Comparison of ENCODE assay signal across 11 cellular contexts in the genomic region with DNA sequence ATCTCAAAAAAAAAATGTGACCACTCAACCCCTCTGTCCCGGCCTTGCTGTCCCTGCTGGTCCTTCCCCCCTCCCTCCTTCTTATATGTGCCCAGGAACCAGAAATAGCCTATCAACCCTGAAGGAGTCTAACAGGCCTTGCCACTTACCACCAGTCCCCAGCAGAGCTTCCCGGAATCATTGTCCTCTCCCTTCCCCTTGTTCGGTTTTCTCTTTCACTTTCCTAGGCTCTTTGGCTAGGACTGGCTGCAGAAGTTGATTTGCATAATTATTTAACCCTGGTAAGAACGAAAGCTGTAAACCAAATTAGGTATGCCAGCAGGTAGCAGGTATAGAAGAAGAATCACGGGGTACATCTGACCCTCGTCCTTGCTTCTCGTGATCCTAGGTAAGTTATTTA.
DNase-seq lines count a peak whose midpoint lies in the region; ATAC-seq, FAIRE-seq and TF ChIP-seq lines count a peak whose summit lies in the region.
"Had no signal": no experiment of that assay in that cellular context is flagged by ENCODE, and none has a peak within 500 bp of the region (broad histone marks: within the 10 kb centered on the region; RNA-seq: fewer than 3 reads in every experiment).

No MANE protein-coding gene starts in this region.

- H3K56ac ChIP-seq in mesendoderm (ENCODE audit: low read length) = no peak overlapping the region

- peak overlapping the region; percentile 10 for H2AFZ ChIP-seq in OCI-LY3 (ENCODE audit: low read depth, low read length)

- no peak for TF ChIP-seq POLR2A in H54 (IDR thresholded peaks at IDR 0.05; ENCODE audit: low read depth, low read length)

- H3K4me3 ChIP-seq in GM06990 (replicated peaks; ENCODE audit: low read depth, low read length) = no peak overlapping the region
- H3K4me3 ChIP-seq in OCI-LY3 (ENCODE audit: low read length) = peak overlapping the region; percentile 44
- H3K4me3 ChIP-seq in mesendoderm (ENCODE audit: low read length) = no peak overlapping the region

- no peak overlapping the region for H3K23ac ChIP-seq in mesendoderm (ENCODE audit: low read length)

- peak overlapping the region; percentile 16; the same call in 1 of the 2 replicates for H3K9ac ChIP-seq in OCI-LY3 (ENCODE audit: low read length)
- no peak overlapping the region for H3K9ac ChIP-seq in mesendoderm (ENCODE audit: low read length)

- H3K36me3 ChIP-seq in GM06990 (ENCODE audit: control insufficient read depth, insufficient read depth, low read length) (no peaks in the 10 kb centered on the region), OCI-LY3 (replicated peaks; ENCODE audit: low read depth, low read length) (no peaks in the 10 kb centered on the region), mesendoderm (ENCODE audit: control insufficient read depth, insufficient read depth, low read length) (no peaks in the 10 kb centered on the region)

- H2AK5ac ChIP-seq in mesendoderm (ENCODE audit: low read length) = no peak overlapping the region

- H3K27ac ChIP-seq in OCI-LY3 (ENCODE audit: low read length) (peak overlapping the region; percentile 39; the same call in 1 of the 2 replicates), mesendoderm (ENCODE audit: low read depth, low read length) (no peak overlapping the region)

- H3K27me3 ChIP-seq in GM06990 (replicated peaks; ENCODE audit: control insufficient read depth, insufficient read depth, low read length) = no peaks in the 10 kb centered on the region
- H3K27me3 ChIP-seq in OCI-LY3 (ENCODE audit: low read depth, low read length) = no peaks in the 10 kb centered on the region
- H3K27me3 ChIP-seq in mesendoderm (ENCODE audit: insufficient read depth, low read length, poor library complexity) = no peaks in the 10 kb centered on the region

- no peaks in the 10 kb centered on the region for H3K9me3 ChIP-seq in OCI-LY3 (ENCODE audit: insufficient read depth, low read length)

- TF ChIP-seq CTCF in GM06990 (IDR thresholded peaks at IDR 0.05; ENCODE audit: insufficient read depth, low read length, poor library complexity, severe bottlenecking) = no peak
- TF ChIP-seq CTCF in OCI-LY3 (IDR thresholded peaks at IDR 0.05; ENCODE audit: low read depth, low read length) = no peak

- H4K8ac ChIP-seq in mesendoderm (ENCODE audit: low read depth, low read length) = no peak overlapping the region

- peak overlapping the region; percentile 61 for H3K4me2 ChIP-seq in OCI-LY3 (ENCODE audit: low read length)
- no peak overlapping the region for H3K4me2 ChIP-seq in mesendoderm (ENCODE audit: low read length)

- H2BK15ac ChIP-seq in mesendoderm (replicated peaks; ENCODE audit: low read depth) = no peak overlapping the region

- H3K79me2 ChIP-seq in OCI-LY3 (ENCODE audit: low read length) (no peaks in the 10 kb centered on the region), mesendoderm (ENCODE audit: control insufficient read depth, insufficient read depth, low read length) (no peaks in the 10 kb centered on the region)

- ATAC-seq in GM19452 (IDR thresholded peaks at IDR 0.05; ENCODE audit: unreplicated experiment) (peak; percentile 98), HG02973 (IDR thresholded peaks at IDR 0.05; ENCODE audit: unreplicated experiment) (peak; percentile 96)
- ATAC-seq: stimulated activated naive CD8-positive, alpha-beta T cell treated with anti-CD3 and anti-CD28 coated beads, Interleukin-15, Interleukin-2, amounts not matched to agents 100 U/mL and 50 U/mL, for 24 hours had no signal

- WGBS in mesendoderm (ENCODE audit: extremely low coverage, insufficient coverage, low lambda C conversion rate) = no CpG with 5 or more reads among the region's 7 CpGs

- no peak for FAIRE-seq in H54 (lab: Jason Lieb, UNC)

- H3K4ac ChIP-seq in mesendoderm (ENCODE audit: low read depth, low read length) = no peak overlapping the region

- no peak overlapping the region for H2BK120ac ChIP-seq in mesendoderm (ENCODE audit: low read depth, low read length)

- no peaks in the 10 kb centered on the region for H4K20me1 ChIP-seq in OCI-LY3 (ENCODE audit: insufficient read depth, low read length)

- DNase-seq in GM06990 (ENCODE audit: extremely low read depth, insufficient read length) = peak; percentile 35
- no peak for DNase-seq in mesendoderm
- DNase-seq in NCI-H187 treated with DMSO at 0.1 percent for 48 hours (lab: John Stamatoyannopoulos, UW) = no peak
- DNase-seq in H54 (ENCODE audit: insufficient read length, low spot score) = no peak
- no peak for DNase-seq in DMS79 treated with DMSO at 0.1 percent for 48 hours (lab: John Stamatoyannopoulos, UW)
- DNase-seq: glutamatergic neuron; NCI-H446 treated with DMSO at 0.1 percent for 48 hours; stimulated activated naive CD8-positive, alpha-beta T cell treated with anti-CD3 and anti-CD28 coated beads, Interleukin-15, Interleukin-2, amounts not matched to agents 100 U/mL and 50 U/mL, for 24 hours had no signal

- no peak overlapping the region for H2BK5ac ChIP-seq in mesendoderm (ENCODE audit: low read length)

- H3K79me1 ChIP-seq in mesendoderm (ENCODE audit: low read length) = no peaks in the 10 kb centered on the region

- no peak overlapping the region for H3K18ac ChIP-seq in mesendoderm (ENCODE audit: low read length)

- no peak overlapping the region for H4K5ac ChIP-seq in mesendoderm (ENCODE audit: low read length)

- H3K4me1 ChIP-seq in OCI-LY3 (ENCODE audit: low read length) = peaks cover 25% of the 10 kb centered on the region
- peaks cover 2% of the 10 kb centered on the region for H3K4me1 ChIP-seq in mesendoderm (ENCODE audit: control insufficient read depth, low read depth, low read length)
